ENCODE assay signal across 26 cellular contexts in the genomic region with DNA sequence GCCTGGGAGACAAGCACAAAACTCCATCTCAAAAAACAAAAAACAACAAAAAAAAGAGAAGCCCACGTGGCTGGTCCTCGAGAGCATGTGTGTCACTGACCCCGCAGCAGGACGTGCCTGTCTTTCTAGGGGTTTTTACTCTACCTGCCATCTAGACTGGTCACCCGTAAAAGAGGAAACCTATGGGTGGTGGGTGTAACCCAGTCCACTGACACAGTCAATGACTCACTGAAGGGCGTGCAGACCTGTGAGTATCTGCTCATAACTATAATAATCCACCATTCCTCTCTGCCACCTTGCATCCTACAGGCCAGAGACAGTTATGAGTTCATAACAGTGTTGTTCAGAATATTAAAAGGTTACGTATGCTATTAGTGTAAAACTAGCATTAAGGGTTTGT. TPM values are rescaled to one million over a fixed set of nuclear protein-coding genes. Genes with fewer than 3 reads are reported as not detected.
A peak's percentile ranks its signal among the peaks of the same experiment; 100 is the strongest.
DNase-seq lines count a peak whose midpoint lies in the region; ATAC-seq and TF ChIP-seq lines count a peak whose summit lies in the region.
"Had no signal": no experiment of that assay in that cellular context is flagged by ENCODE, and none has a peak within 500 bp of the region (broad histone marks: within the 10 kb centered on the region; RNA-seq: fewer than 3 reads in every experiment).

No MANE protein-coding gene starts in this region.

- H3K9me3 ChIP-seq in lower lobe of right lung (no peaks in the 10 kb centered on the region), testis (no peaks in the 10 kb centered on the region)
- H3K9me3 ChIP-seq: left lung, sigmoid colon, upper lobe of right lung had no signal

- TF ChIP-seq POLR2A in testis (IDR thresholded peaks at IDR 0.05), result no peak

- no peaks in the 10 kb centered on the region for H3K27me3 Mint-ChIP-seq in chondrocyte (ENCODE audit: low read depth)
- no peaks in the 10 kb centered on the region for H3K27me3 Mint-ChIP-seq in memory B cell
- H3K27me3 Mint-ChIP-seq in type B pancreatic cell, result no peaks in the 10 kb centered on the region
- H3K27me3 Mint-ChIP-seq: activated CD8-positive, alpha-beta memory T cell treated with anti-CD3 and anti-CD28 coated beads, Interleukin-2, amount 10 ng/mL, durations not matched to agents 7 days and 5 days had no signal

- peaks cover 39% of the 10 kb centered on the region for H3K4me1 Mint-ChIP-seq in chondrocyte (ENCODE audit: low read depth)
- H3K4me1 Mint-ChIP-seq in memory B cell, result peaks cover 29% of the 10 kb centered on the region
- H3K4me1 Mint-ChIP-seq in type B pancreatic cell (ENCODE audit: unreplicated experiment), result peaks cover 16% of the 10 kb centered on the region

- peak; percentile 5 for DNase-seq in Right ventricle myocardium inferior (ENCODE audit: missing footprints)
- DNase-seq in Right ventricle myocardium superior, result no peak
- DNase-seq in chondrocyte (ENCODE audit: low spot score), result no peak
- no peak for DNase-seq in memory B cell (ENCODE audit: low spot score in 2 of 2)
- no peak for DNase-seq in type B pancreatic cell (ENCODE audit: extremely low spot score, unreplicated experiment)
- no peak for DNase-seq in lower lobe of right lung
- DNase-seq in NCI-H526 treated with DMSO at 0.1 percent for 48 hours (lab: John Stamatoyannopoulos, UW), result no peak
- DNase-seq in testis, result no peak
- DNase-seq: activated CD4-positive, alpha-beta T cell treated with anti-CD3 and anti-CD28 coated beads, Interleukin-2, amount 50 U/mL, for 1 hour; activated CD8-positive, alpha-beta memory T cell treated with anti-CD3 and anti-CD28 coated beads, Interleukin-2, amount 10 ng/mL, durations not matched to agents 7 days and 5 days; activated naive CD4-positive, alpha-beta T cell treated with anti-CD3 and anti-CD28 coated beads, Interleukin-2, amount 50 U/mL, for 16 hours; AML-193; anterior cingulate cortex; central memory CD4-positive, alpha-beta T cell; DMS153; Kasumi-1; left lung; midbrain; NCI-H1048; NCI-H2029 treated with DMSO at 0.1 percent for 48 hours; sigmoid colon; upper lobe of right lung had no signal

- ATAC-seq in Right ventricle myocardium inferior (no peak), Right ventricle myocardium superior (ENCODE audit: poor library complexity) (no peak), memory B cell (ENCODE audit: low read depth) (no peak), lower lobe of right lung (no peak)
- ATAC-seq: activated CD8-positive, alpha-beta memory T cell treated with anti-CD3 and anti-CD28 coated beads, Interleukin-2, amount 10 ng/mL, durations not matched to agents 7 days and 5 days; left lung; upper lobe of right lung had no signal

- H3K36me3 Mint-ChIP-seq in chondrocyte (ENCODE audit: low read depth) (peaks cover 43% of the 10 kb centered on the region), memory B cell (peaks cover 13% of the 10 kb centered on the region), type B pancreatic cell (peaks cover 24% of the 10 kb centered on the region)

- WGBS in testis, 2 donors, result 89 to 90% methylated on average over 7 of the region's 7 CpGs

- H3K9me3 Mint-ChIP-seq in chondrocyte (ENCODE audit: low read depth), result no peaks in the 10 kb centered on the region
- H3K9me3 Mint-ChIP-seq in memory B cell, result no peaks in the 10 kb centered on the region
- H3K9me3 Mint-ChIP-seq in type B pancreatic cell, result no peaks in the 10 kb centered on the region
- H3K9me3 Mint-ChIP-seq: activated T-helper 1 cell treated with anti-CD3 and anti-CD28 coated beads, Interleukin-12 subunit alpha, Interleukin-12 subunit beta, Interleukin-2, Interleukin-4 antibody, amounts not matched to agents 30 ng/mL and 10 ng/mL and 1 ng/mL, durations not matched to agents 14 hours and 24 hours and 36 hours; neural progenitor cell; T-helper 2 cell treated with Interferon-gamma antibody and Interleukin-4, amounts not matched to agents 5 μg/mL and 100 μg/mL, for 36 hours had no signal

- intact Hi-C loops in Right ventricle myocardium inferior (cut with DNase I), result no loop called here
- intact Hi-C loops in Right ventricle myocardium superior (cut with DNase I), result no loop called here
- intact Hi-C loops in lower lobe of right lung (cut with DNase I), result no loop called here
- intact Hi-C loops in testis (cut with DNase I; ENCODE audit: low total_unique reads), result no loop called here

- H3K36me3 ChIP-seq in lower lobe of right lung, result peaks cover 76% of the 10 kb centered on the region
- no peaks in the 10 kb centered on the region for H3K36me3 ChIP-seq in testis (ENCODE audit: low read depth, missing control alignments)
- H3K36me3 ChIP-seq: neural progenitor cell had no signal

- no peak overlapping the region for H3K4me3 ChIP-seq in lower lobe of right lung
- H3K4me3 ChIP-seq in testis, result no peak overlapping the region
- H3K4me3 ChIP-seq: left lung, neural progenitor cell, sigmoid colon, upper lobe of right lung had no signal

- H3K27ac ChIP-seq in lower lobe of right lung (no peak overlapping the region), testis (no peak overlapping the region)
- H3K27ac ChIP-seq: left lung, neural progenitor cell, sigmoid colon, upper lobe of right lung, VCaP had no signal

- H3K27ac Mint-ChIP-seq in chondrocyte (ENCODE audit: unreplicated experiment) (peak overlapping the region; percentile 27), memory B cell (peak overlapping the region; percentile 41), type B pancreatic cell (peak overlapping the region; percentile 7)
- H3K27ac Mint-ChIP-seq: activated CD8-positive, alpha-beta memory T cell treated with anti-CD3 and anti-CD28 coated beads, Interleukin-2, amount 10 ng/mL, durations not matched to agents 7 days and 5 days; activated T-helper 1 cell treated with anti-CD3 and anti-CD28 coated beads, Interleukin-12 subunit alpha, Interleukin-12 subunit beta, Interleukin-2, Interleukin-4 antibody, amounts not matched to agents 30 ng/mL and 10 ng/mL and 1 ng/mL, durations not matched to agents 14 hours and 24 hours and 36 hours; neural progenitor cell; T-helper 2 cell treated with Interferon-gamma antibody and Interleukin-4, amounts not matched to agents 5 μg/mL and 100 μg/mL, for 36 hours had no signal

- H3K4me1 ChIP-seq in lower lobe of right lung, result peaks cover 21% of the 10 kb centered on the region
- H3K4me1 ChIP-seq in testis, result peaks cover 13% of the 10 kb centered on the region
- H3K4me1 ChIP-seq: neural progenitor cell had no signal

- H3K27me3 ChIP-seq in lower lobe of right lung (ENCODE audit: low read depth) (no peaks in the 10 kb centered on the region), testis (no peaks in the 10 kb centered on the region)
- H3K27me3 ChIP-seq: left lung, neural progenitor cell, sigmoid colon, upper lobe of right lung had no signal

- H3K4me3 Mint-ChIP-seq in chondrocyte (ENCODE audit: unreplicated experiment) (no peak overlapping the region), memory B cell (no peak overlapping the region), type B pancreatic cell (no peak overlapping the region)
- H3K4me3 Mint-ChIP-seq: activated CD8-positive, alpha-beta memory T cell treated with anti-CD3 and anti-CD28 coated beads, Interleukin-2, amount 10 ng/mL, durations not matched to agents 7 days and 5 days; activated T-helper 1 cell treated with anti-CD3 and anti-CD28 coated beads, Interleukin-12 subunit alpha, Interleukin-12 subunit beta, Interleukin-2, Interleukin-4 antibody, amounts not matched to agents 30 ng/mL and 10 ng/mL and 1 ng/mL, durations not matched to agents 14 hours and 24 hours and 36 hours; T-helper 2 cell treated with Interferon-gamma antibody and Interleukin-4, amounts not matched to agents 5 μg/mL and 100 μg/mL, for 36 hours had no signal

- TF ChIP-seq CTCF in chondrocyte (IDR thresholded peaks at IDR 0.05) (no peak), type B pancreatic cell (conservative IDR thresholded peaks at IDR 0.05) (no peak), lower lobe of right lung (IDR thresholded peaks at IDR 0.05) (no peak), testis (IDR thresholded peaks at IDR 0.05) (no peak)

RNA-seq across cellular contexts. Expression of a gene that starts 4.6 kb away (rescaled TPM):
- total RNA-seq in Right ventricle myocardium inferior (26.5 TPM), Right ventricle myocardium superior (24.8 TPM), chondrocyte (144 to 199 TPM (median 148 TPM) in 3 replicates), type B pancreatic cell (ENCODE audit: low replicate concordance) (62.0 and 81.5 TPM in 2 replicates), lower lobe of right lung (59.7 TPM), testis (10 to 100 TPM; 72.3 to 95.2 TPM)
- 30.4 TPM for polyA plus RNA-seq in testis (ENCODE audit: insufficient read depth, low read depth, low replicate concordance)
